Comparison of ENCODE assay signal across 1 cellular context in the genomic region with DNA sequence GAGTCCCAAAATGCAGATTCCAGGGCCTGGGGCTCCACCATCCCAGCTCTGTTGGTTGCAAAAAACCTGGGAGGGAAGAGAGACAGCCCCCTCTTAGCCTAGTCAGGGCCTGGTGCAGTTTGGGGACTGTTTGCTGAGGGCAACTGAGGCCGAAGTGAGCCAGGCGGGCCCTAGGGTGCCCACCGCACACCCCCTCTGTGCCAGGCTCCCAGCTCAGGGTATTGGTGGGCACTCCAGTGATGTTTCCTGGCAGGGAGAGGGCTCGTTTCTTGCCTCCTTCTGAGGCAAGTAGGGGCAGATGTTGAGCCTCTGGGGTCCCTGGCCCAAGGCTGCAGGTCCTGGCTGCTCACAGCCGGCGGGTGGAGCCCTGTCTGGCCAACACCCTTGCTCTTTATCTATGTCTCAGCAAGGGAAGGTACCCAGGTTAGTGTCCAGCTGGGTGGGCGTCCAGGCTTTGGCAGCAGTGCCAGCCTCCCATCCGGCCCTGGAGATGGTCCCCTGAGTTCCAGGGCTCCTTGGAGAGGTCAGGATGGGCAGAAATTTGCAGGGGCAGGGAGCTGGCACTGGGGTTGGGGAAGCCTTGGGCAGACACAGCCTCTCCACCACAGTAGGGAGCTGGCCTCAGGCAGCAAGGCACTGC.
TF ChIP-seq lines count a peak whose summit lies in the region.

No MANE protein-coding gene starts in this region.

TF ChIP-seq in SK-N-SH treated with all-trans-retinoic acid at 6 μM for 48 hours, 23 proteins besides CTCF, POLR2A, EP300 and RAD21 (continued from another document):
- TF ChIP-seq, protein P1, sequence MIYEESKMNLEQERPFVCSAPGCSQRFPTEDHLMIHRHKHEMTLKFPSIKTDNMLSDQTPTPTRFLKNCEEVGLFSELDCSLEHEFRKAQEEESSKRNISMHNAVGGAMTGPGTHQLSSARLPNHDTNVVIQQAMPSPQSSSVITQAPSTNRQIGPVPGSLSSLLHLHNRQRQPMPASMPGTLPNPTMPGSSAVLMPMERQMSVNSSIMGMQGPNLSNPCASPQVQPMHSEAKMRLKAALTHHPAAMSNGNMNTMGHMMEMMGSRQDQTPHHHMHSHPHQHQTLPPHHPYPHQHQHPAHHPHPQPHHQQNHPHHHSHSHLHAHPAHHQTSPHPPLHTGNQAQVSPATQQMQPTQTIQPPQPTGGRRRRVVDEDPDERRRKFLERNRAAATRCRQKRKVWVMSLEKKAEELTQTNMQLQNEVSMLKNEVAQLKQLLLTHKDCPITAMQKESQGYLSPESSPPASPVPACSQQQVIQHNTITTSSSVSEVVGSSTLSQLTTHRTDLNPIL (CRISPR knock-in tag; IDR thresholded peaks at IDR 0.05; ENCODE audit: low read depth) = no peak
- TF ChIP-seq CSRNP3 (CRISPR knock-in tag; IDR thresholded peaks at IDR 0.05) (no peak), POU6F1 (CRISPR knock-in tag; IDR thresholded peaks at IDR 0.05; ENCODE audit: borderline replicate concordance, low read depth) (no peak), ZNF8 (CRISPR knock-in tag; IDR thresholded peaks at IDR 0.05) (no peak), GLIS3 (CRISPR knock-in tag; IDR thresholded peaks at IDR 0.05) (no peak)
TF ChIP-seq in SK-N-SH treated with all-trans-retinoic acid at 6 μM for 48 hours: peak in this region for 0.
